Comparison of ENCODE assay signal across 23 cellular contexts in genomic region chr4:36327400-36327799, GRCh38. TPM values are rescaled to one million over a fixed set of nuclear protein-coding genes. Genes with fewer than 3 reads are reported as not detected.
DNase-seq lines count a peak whose midpoint lies in the region; ATAC-seq and TF ChIP-seq lines count a peak whose summit lies in the region.
"Had no signal": no experiment of that assay in that cellular context is flagged by ENCODE, and none has a peak within 500 bp of the region (broad histone marks: within the 10 kb centered on the region; RNA-seq: fewer than 3 reads in every experiment).

No MANE protein-coding gene starts in this region.

- H3K9me3 Mint-ChIP-seq in activated CD8-positive, alpha-beta T cell treated with anti-CD3 and anti-CD28 coated beads for 36 hours, result no peaks in the 10 kb centered on the region
- H3K9me3 Mint-ChIP-seq in activated CD8-positive, alpha-beta T cell treated with anti-CD3 and anti-CD28 coated beads, Interleukin-2, amount 10 ng/mL, durations not matched to agents 7 days and 5 days (ENCODE audit: insufficient read depth), result no peaks in the 10 kb centered on the region
- peaks cover 3% of the 10 kb centered on the region for H3K9me3 Mint-ChIP-seq in natural killer cell treated with Interleukin-12 subunit alpha and Interleukin-12 subunit beta and Interleukin-15 and Interleukin-18, amount 100 ng/mL, for 72 hours
- H3K9me3 Mint-ChIP-seq in natural killer cell, result no peaks in the 10 kb centered on the region
- no peaks in the 10 kb centered on the region for H3K9me3 Mint-ChIP-seq in dendritic cell treated with granulocyte-macrophage colony-stimulating factor and Interleukin-4, amounts not matched to agents 40 ng/mL and 50 ng/mL, for 4 days
- H3K9me3 Mint-ChIP-seq: CD8-positive, alpha-beta memory T cell; H9 had no signal

- H3K4me1 Mint-ChIP-seq in activated CD8-positive, alpha-beta T cell treated with anti-CD3 and anti-CD28 coated beads for 36 hours (ENCODE audit: low read depth), result peaks cover 46% of the 10 kb centered on the region
- H3K4me1 Mint-ChIP-seq in activated CD8-positive, alpha-beta T cell treated with anti-CD3 and anti-CD28 coated beads, Interleukin-2, amount 10 ng/mL, durations not matched to agents 7 days and 5 days (ENCODE audit: low read depth), result peaks cover 45% of the 10 kb centered on the region
- peaks cover 52 to 68% of the 10 kb centered on the region in 2 donors for H3K4me1 Mint-ChIP-seq in natural killer cell treated with Interleukin-12 subunit alpha and Interleukin-12 subunit beta and Interleukin-15 and Interleukin-18, amount 100 ng/mL, for 72 hours (ENCODE audit: low read depth in 2 of 2)
- peaks cover 44 to 51% of the 10 kb centered on the region in 2 donors for H3K4me1 Mint-ChIP-seq in natural killer cell
- H3K4me1 Mint-ChIP-seq in dendritic cell treated with granulocyte-macrophage colony-stimulating factor and Interleukin-4, amounts not matched to agents 40 ng/mL and 50 ng/mL, for 4 days (ENCODE audit: low read depth), result peaks cover 55% of the 10 kb centered on the region

- no peak for DNase-seq in activated CD8-positive, alpha-beta T cell treated with anti-CD3 and anti-CD28 coated beads for 36 hours
- no peak for DNase-seq in activated CD8-positive, alpha-beta T cell treated with anti-CD3 and anti-CD28 coated beads, Interleukin-2, amount 10 ng/mL, durations not matched to agents 7 days and 5 days
- no peak for DNase-seq in natural killer cell treated with Interleukin-12 subunit alpha and Interleukin-12 subunit beta and Interleukin-15 and Interleukin-18, amount 100 ng/mL, for 72 hours (ENCODE audit: low spot score)
- DNase-seq in natural killer cell (no peak), amniotic stem cell (lab: John Stamatoyannopoulos, UW) (no peak)
- no peak for DNase-seq in stimulated activated naive CD8-positive, alpha-beta T cell treated with anti-CD3 and anti-CD28 coated beads, Interleukin-15, Interleukin-2, amounts not matched to agents 100 U/mL and 50 U/mL, for 24 hours
- DNase-seq: BE2C; C1 segment of cervical spinal cord; CD4-positive, CD25-positive, alpha-beta regulatory T cell; CD8-positive, alpha-beta memory T cell; COR-L47; DMS 273 treated with DMSO at 0.1 percent for 48 hours; DMS53; DND-41; EL; H9; IMR-90 had no signal

- CTCF ChIA-PET in activated CD8-positive, alpha-beta T cell treated with anti-CD3 and anti-CD28 coated beads for 36 hours (lab: Charles Lee), result interaction anchor here (1.6 kb wide), 1 partner anchor 72 kb away, joined by 3 read pairs; no protein-coding TSS in a partner anchor
- CTCF ChIA-PET in activated CD8-positive, alpha-beta T cell treated with anti-CD3 and anti-CD28 coated beads, Interleukin-2, amount 10 ng/mL, durations not matched to agents 7 days and 5 days (lab: Charles Lee), result interaction anchor here (1.3 to 1.5 kb wide), 2 partner anchors 21 to 73 kb away, joined by 3 to 6 read pairs; no protein-coding TSS in a partner anchor

- no peaks in the 10 kb centered on the region for H3K36me3 Mint-ChIP-seq in activated CD8-positive, alpha-beta T cell treated with anti-CD3 and anti-CD28 coated beads for 36 hours (ENCODE audit: low read depth)
- peaks cover 3% of the 10 kb centered on the region for H3K36me3 Mint-ChIP-seq in activated CD8-positive, alpha-beta T cell treated with anti-CD3 and anti-CD28 coated beads, Interleukin-2, amount 10 ng/mL, durations not matched to agents 7 days and 5 days (ENCODE audit: low read depth)
- peaks cover 5% of the 10 kb centered on the region for H3K36me3 Mint-ChIP-seq in natural killer cell treated with Interleukin-12 subunit alpha and Interleukin-12 subunit beta and Interleukin-15 and Interleukin-18, amount 100 ng/mL, for 72 hours
- H3K36me3 Mint-ChIP-seq in natural killer cell, result no peaks in the 10 kb centered on the region
- H3K36me3 Mint-ChIP-seq in dendritic cell treated with granulocyte-macrophage colony-stimulating factor and Interleukin-4, amounts not matched to agents 40 ng/mL and 50 ng/mL, for 4 days (ENCODE audit: low read depth), result peaks cover 7% of the 10 kb centered on the region
- H3K36me3 Mint-ChIP-seq: CD4-positive, CD25-positive, alpha-beta regulatory T cell; CD8-positive, alpha-beta memory T cell had no signal

- no peak overlapping the region for H3K4me3 Mint-ChIP-seq in activated CD8-positive, alpha-beta T cell treated with anti-CD3 and anti-CD28 coated beads for 36 hours
- no peak overlapping the region for H3K4me3 Mint-ChIP-seq in activated CD8-positive, alpha-beta T cell treated with anti-CD3 and anti-CD28 coated beads, Interleukin-2, amount 10 ng/mL, durations not matched to agents 7 days and 5 days
- no peak overlapping the region for H3K4me3 Mint-ChIP-seq in natural killer cell treated with Interleukin-12 subunit alpha and Interleukin-12 subunit beta and Interleukin-15 and Interleukin-18, amount 100 ng/mL, for 72 hours
- no peak overlapping the region for H3K4me3 Mint-ChIP-seq in natural killer cell
- no peak overlapping the region for H3K4me3 Mint-ChIP-seq in dendritic cell treated with granulocyte-macrophage colony-stimulating factor and Interleukin-4, amounts not matched to agents 40 ng/mL and 50 ng/mL, for 4 days
- H3K4me3 Mint-ChIP-seq: CD4-positive, CD25-positive, alpha-beta regulatory T cell; CD8-positive, alpha-beta memory T cell; H9 had no signal

- TF ChIP-seq CTCF in activated CD8-positive, alpha-beta T cell treated with anti-CD3 and anti-CD28 coated beads for 36 hours (IDR thresholded peaks at IDR 0.05), result no peak
- TF ChIP-seq CTCF in natural killer cell (IDR thresholded peaks at IDR 0.05), result no peak

- intact Hi-C loops in activated CD8-positive, alpha-beta T cell treated with anti-CD3 and anti-CD28 coated beads for 36 hours (cut with micrococcal nuclease), result no loop called here
- intact Hi-C loops in natural killer cell (cut with micrococcal nuclease), result no loop called here
- intact Hi-C loops in dendritic cell treated with granulocyte-macrophage colony-stimulating factor and Interleukin-4, amounts not matched to agents 40 ng/mL and 50 ng/mL, for 4 days (cut with micrococcal nuclease), result loop anchor here (5.0 kb wide), 1 partner anchor 40 kb away; no protein-coding TSS in a partner anchor

- no peak for ATAC-seq in activated CD8-positive, alpha-beta T cell treated with anti-CD3 and anti-CD28 coated beads for 36 hours
- no peak for ATAC-seq in activated CD8-positive, alpha-beta T cell treated with anti-CD3 and anti-CD28 coated beads, Interleukin-2, amount 10 ng/mL, durations not matched to agents 7 days and 5 days
- no peak for ATAC-seq in natural killer cell treated with Interleukin-12 subunit alpha and Interleukin-12 subunit beta and Interleukin-15 and Interleukin-18, amount 100 ng/mL, for 72 hours
- ATAC-seq in natural killer cell, result no peak
- no peak for ATAC-seq in stimulated activated naive CD8-positive, alpha-beta T cell treated with anti-CD3 and anti-CD28 coated beads, Interleukin-15, Interleukin-2, amounts not matched to agents 100 U/mL and 50 U/mL, for 24 hours
- ATAC-seq: GM12878 had no signal

- POLR2A ChIA-PET in activated CD8-positive, alpha-beta T cell treated with anti-CD3 and anti-CD28 coated beads for 36 hours (lab: Charles Lee), result interaction anchor here (2.9 kb wide), 1 partner anchor 84 kb away, joined by 22 read pairs; the partner anchor contains the start of gene ARAP2
- POLR2A ChIA-PET in activated CD8-positive, alpha-beta T cell treated with anti-CD3 and anti-CD28 coated beads, Interleukin-2, amount 10 ng/mL, durations not matched to agents 7 days and 5 days (lab: Charles Lee), result interaction anchor here (1.1 kb wide), 1 partner anchor 84 kb away, joined by 3 read pairs; no protein-coding TSS in a partner anchor

- H3K27ac Mint-ChIP-seq in activated CD8-positive, alpha-beta T cell treated with anti-CD3 and anti-CD28 coated beads for 36 hours, result peak overlapping the region; percentile 38
- H3K27ac Mint-ChIP-seq in activated CD8-positive, alpha-beta T cell treated with anti-CD3 and anti-CD28 coated beads, Interleukin-2, amount 10 ng/mL, durations not matched to agents 7 days and 5 days, result no peak overlapping the region
- peak overlapping the region; percentile 91 to 93 for H3K27ac Mint-ChIP-seq in natural killer cell treated with Interleukin-12 subunit alpha and Interleukin-12 subunit beta and Interleukin-15 and Interleukin-18, amount 100 ng/mL, for 72 hours
- peak overlapping the region in 1 of 2 donors; percentile 29 for H3K27ac Mint-ChIP-seq in natural killer cell
- peak overlapping the region; percentile 85 for H3K27ac Mint-ChIP-seq in dendritic cell treated with granulocyte-macrophage colony-stimulating factor and Interleukin-4, amounts not matched to agents 40 ng/mL and 50 ng/mL, for 4 days
- H3K27ac Mint-ChIP-seq: H9 had no signal

- H3K27me3 Mint-ChIP-seq in activated CD8-positive, alpha-beta T cell treated with anti-CD3 and anti-CD28 coated beads for 36 hours, result no peaks in the 10 kb centered on the region
- H3K27me3 Mint-ChIP-seq in activated CD8-positive, alpha-beta T cell treated with anti-CD3 and anti-CD28 coated beads, Interleukin-2, amount 10 ng/mL, durations not matched to agents 7 days and 5 days (ENCODE audit: low read depth), result no peaks in the 10 kb centered on the region
- H3K27me3 Mint-ChIP-seq in natural killer cell treated with Interleukin-12 subunit alpha and Interleukin-12 subunit beta and Interleukin-15 and Interleukin-18, amount 100 ng/mL, for 72 hours, result no peaks in the 10 kb centered on the region
- H3K27me3 Mint-ChIP-seq in natural killer cell (ENCODE audit: low read depth in 2 of 2), result no peaks in the 10 kb centered on the region
- H3K27me3 Mint-ChIP-seq in dendritic cell treated with granulocyte-macrophage colony-stimulating factor and Interleukin-4, amounts not matched to agents 40 ng/mL and 50 ng/mL, for 4 days, result no peaks in the 10 kb centered on the region
- H3K27me3 Mint-ChIP-seq: CD4-positive, CD25-positive, alpha-beta regulatory T cell had no signal

RNA-seq across cellular contexts. Expression of gene DTHD1, which starts 46.0 kb away (rescaled TPM):
- 1 to 10 TPM; 1.2 to 1.3 TPM for total RNA-seq in activated CD8-positive, alpha-beta T cell treated with anti-CD3 and anti-CD28 coated beads for 36 hours
- under 1 TPM; 0.26 TPM for total RNA-seq in activated CD8-positive, alpha-beta T cell treated with anti-CD3 and anti-CD28 coated beads, Interleukin-2, amount 10 ng/mL, durations not matched to agents 7 days and 5 days
- 10 to 100 TPM; 12.1 to 12.9 TPM for total RNA-seq in natural killer cell treated with Interleukin-12 subunit alpha and Interleukin-12 subunit beta and Interleukin-15 and Interleukin-18, amount 100 ng/mL, for 72 hours
- total RNA-seq in natural killer cell, result 10 to 100 TPM; 67.0 to 95.4 (median 81.5) TPM
- total RNA-seq: A172, G401, H1, H9, HT1080, IMR-90 had no signal

Comparison
In these comparisons a context has a peak if more than half of its experiments do, and no peak if none do; other contexts are left out.
1. RNA of gene DTHD1, which starts 46.0 kb away (total RNA-seq): 67.0 to 95.4 TPM in natural killer cell and 12.1 to 12.9 TPM in natural killer cell treated with Interleukin-12 subunit alpha and Interleukin-12 subunit beta and Interleukin-15 and Interleukin-18, amount 100 ng/mL, for 72 hours; 1.2 to 1.3 TPM in activated CD8-positive, alpha-beta T cell treated with anti-CD3 and anti-CD28 coated beads for 36 hours and 0.26 TPM in activated CD8-positive, alpha-beta T cell treated with anti-CD3 and anti-CD28 coated beads, Interleukin-2, amount 10 ng/mL, durations not matched to agents 7 days and 5 days; every median in the first group is over 4 times any median in the second.